1 cellular context compared by ENCODE assay signal in the genomic region with DNA sequence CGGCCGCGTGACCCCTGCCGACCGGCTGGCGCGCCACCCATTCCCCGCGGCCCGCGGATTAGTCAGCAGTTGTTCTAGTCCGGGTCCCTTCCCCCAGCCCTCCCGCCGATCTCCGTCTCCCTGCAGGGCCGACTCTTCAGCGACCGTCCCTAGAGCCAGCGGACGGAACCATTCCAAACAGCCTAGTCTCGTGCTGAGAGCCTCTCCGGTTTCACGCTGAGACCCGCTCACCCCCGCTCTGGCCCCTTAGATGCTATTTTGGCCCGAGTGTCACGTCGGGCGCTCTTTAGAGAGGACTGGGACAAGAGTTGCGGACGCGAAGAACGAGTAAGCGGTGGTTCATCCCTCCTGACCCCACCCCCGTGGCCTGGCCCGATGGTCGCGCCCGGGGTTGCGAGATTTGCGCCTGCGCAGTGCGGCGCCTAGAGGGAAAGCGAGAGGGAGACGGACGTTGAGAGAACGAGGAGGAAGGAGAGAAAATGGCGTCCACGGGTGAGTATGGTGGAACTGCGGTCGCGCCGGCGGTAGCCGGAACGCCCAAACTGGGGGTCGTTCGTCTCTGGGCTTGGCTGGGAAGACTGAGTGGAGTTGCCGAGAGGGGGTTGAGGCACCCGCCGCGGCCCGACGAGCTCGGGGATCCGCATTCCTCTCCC.
TF ChIP-seq lines count a peak whose summit lies in the region.

A gene with protein sequence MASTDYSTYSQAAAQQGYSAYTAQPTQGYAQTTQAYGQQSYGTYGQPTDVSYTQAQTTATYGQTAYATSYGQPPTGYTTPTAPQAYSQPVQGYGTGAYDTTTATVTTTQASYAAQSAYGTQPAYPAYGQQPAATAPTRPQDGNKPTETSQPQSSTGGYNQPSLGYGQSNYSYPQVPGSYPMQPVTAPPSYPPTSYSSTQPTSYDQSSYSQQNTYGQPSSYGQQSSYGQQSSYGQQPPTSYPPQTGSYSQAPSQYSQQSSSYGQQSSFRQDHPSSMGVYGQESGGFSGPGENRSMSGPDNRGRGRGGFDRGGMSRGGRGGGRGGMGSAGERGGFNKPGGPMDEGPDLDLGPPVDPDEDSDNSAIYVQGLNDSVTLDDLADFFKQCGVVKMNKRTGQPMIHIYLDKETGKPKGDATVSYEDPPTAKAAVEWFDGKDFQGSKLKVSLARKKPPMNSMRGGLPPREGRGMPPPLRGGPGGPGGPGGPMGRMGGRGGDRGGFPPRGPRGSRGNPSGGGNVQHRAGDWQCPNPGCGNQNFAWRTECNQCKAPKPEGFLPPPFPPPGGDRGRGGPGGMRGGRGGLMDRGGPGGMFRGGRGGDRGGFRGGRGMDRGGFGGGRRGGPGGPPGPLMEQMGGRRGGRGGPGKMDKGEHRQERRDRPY (plus strand): TSS at position 411 of the 653 bp plus-strand sequence. CDS start 69 bp downstream, at position 480.
RHBDD3 (minus strand) TSS at position 124 of the 653 bp plus-strand sequence. CDS start 2,355 bp downstream, outside the sequence.

TF ChIP-seq in HepG2, 621 proteins besides CTCF, POLR2A, EP300 and RAD21 (continued from another document and continues in another):
- TF ChIP-seq, protein P1, sequence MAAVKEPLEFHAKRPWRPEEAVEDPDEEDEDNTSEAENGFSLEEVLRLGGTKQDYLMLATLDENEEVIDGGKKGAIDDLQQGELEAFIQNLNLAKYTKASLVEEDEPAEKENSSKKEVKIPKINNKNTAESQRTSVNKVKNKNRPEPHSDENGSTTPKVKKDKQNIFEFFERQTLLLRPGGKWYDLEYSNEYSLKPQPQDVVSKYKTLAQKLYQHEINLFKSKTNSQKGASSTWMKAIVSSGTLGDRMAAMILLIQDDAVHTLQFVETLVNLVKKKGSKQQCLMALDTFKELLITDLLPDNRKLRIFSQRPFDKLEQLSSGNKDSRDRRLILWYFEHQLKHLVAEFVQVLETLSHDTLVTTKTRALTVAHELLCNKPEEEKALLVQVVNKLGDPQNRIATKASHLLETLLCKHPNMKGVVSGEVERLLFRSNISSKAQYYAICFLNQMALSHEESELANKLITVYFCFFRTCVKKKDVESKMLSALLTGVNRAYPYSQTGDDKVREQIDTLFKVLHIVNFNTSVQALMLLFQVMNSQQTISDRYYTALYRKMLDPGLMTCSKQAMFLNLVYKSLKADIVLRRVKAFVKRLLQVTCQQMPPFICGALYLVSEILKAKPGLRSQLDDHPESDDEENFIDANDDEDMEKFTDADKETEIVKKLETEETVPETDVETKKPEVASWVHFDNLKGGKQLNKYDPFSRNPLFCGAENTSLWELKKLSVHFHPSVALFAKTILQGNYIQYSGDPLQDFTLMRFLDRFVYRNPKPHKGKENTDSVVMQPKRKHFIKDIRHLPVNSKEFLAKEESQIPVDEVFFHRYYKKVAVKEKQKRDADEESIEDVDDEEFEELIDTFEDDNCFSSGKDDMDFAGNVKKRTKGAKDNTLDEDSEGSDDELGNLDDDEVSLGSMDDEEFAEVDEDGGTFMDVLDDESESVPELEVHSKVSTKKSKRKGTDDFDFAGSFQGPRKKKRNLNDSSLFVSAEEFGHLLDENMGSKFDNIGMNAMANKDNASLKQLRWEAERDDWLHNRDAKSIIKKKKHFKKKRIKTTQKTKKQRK (IDR thresholded peaks at IDR 0.05; ENCODE audit: low read length), result no peak
- TF ChIP-seq TCF12 (IDR thresholded peaks at IDR 0.05), result no peak
- no peak for TF ChIP-seq TCF12 (CRISPR knock-in tag; IDR thresholded peaks at IDR 0.05)
- TF ChIP-seq, protein P2, sequence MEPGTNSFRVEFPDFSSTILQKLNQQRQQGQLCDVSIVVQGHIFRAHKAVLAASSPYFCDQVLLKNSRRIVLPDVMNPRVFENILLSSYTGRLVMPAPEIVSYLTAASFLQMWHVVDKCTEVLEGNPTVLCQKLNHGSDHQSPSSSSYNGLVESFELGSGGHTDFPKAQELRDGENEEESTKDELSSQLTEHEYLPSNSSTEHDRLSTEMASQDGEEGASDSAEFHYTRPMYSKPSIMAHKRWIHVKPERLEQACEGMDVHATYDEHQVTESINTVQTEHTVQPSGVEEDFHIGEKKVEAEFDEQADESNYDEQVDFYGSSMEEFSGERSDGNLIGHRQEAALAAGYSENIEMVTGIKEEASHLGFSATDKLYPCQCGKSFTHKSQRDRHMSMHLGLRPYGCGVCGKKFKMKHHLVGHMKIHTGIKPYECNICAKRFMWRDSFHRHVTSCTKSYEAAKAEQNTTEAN (CRISPR knock-in tag; conservative IDR thresholded peaks at IDR 0.05), result peak; percentile 27; the same call in 1 of the 2 replicates
- TF ChIP-seq ZMYM4 (CRISPR knock-in tag; IDR thresholded peaks at IDR 0.05), result peak; percentile 56; the same call in 1 of the 2 replicates
- TF ChIP-seq ZXDC (CRISPR knock-in tag; IDR thresholded peaks at IDR 0.05), result peak; percentile 73; the same call in 1 of the 2 replicates
- peak; percentile 57 for TF ChIP-seq HNRNPK (IDR thresholded peaks at IDR 0.05; ENCODE audit: low read depth, low read length, poor library complexity, severe bottlenecking)
- TF ChIP-seq PHF21A (CRISPR knock-in tag; IDR thresholded peaks at IDR 0.05), result no peak
- TF ChIP-seq, protein P3, sequence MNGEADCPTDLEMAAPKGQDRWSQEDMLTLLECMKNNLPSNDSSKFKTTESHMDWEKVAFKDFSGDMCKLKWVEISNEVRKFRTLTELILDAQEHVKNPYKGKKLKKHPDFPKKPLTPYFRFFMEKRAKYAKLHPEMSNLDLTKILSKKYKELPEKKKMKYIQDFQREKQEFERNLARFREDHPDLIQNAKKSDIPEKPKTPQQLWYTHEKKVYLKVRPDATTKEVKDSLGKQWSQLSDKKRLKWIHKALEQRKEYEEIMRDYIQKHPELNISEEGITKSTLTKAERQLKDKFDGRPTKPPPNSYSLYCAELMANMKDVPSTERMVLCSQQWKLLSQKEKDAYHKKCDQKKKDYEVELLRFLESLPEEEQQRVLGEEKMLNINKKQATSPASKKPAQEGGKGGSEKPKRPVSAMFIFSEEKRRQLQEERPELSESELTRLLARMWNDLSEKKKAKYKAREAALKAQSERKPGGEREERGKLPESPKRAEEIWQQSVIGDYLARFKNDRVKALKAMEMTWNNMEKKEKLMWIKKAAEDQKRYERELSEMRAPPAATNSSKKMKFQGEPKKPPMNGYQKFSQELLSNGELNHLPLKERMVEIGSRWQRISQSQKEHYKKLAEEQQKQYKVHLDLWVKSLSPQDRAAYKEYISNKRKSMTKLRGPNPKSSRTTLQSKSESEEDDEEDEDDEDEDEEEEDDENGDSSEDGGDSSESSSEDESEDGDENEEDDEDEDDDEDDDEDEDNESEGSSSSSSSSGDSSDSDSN (CRISPR knock-in tag; IDR thresholded peaks at IDR 0.05), result peak; percentile 80
- peak; percentile 4; the same call in 1 of the 2 replicates for TF ChIP-seq GABPA (IDR thresholded peaks at IDR 0.05; ENCODE audit: low read depth, low read length)
- no peak for TF ChIP-seq GABPA (CRISPR knock-in tag; IDR thresholded peaks at IDR 0.05; ENCODE audit: low read depth)
- TF ChIP-seq ZNF556 (CRISPR knock-in tag; IDR thresholded peaks at IDR 0.05; ENCODE audit: borderline replicate concordance), result peak; percentile 84; the same call in 1 of the 2 replicates
- TF ChIP-seq POLR2AphosphoS2 (IDR thresholded peaks at IDR 0.05; ENCODE audit: low read depth, low read length), result no peak
- TF ChIP-seq YEATS2 (CRISPR knock-in tag; IDR thresholded peaks at IDR 0.05; ENCODE audit: borderline replicate concordance), result peak; percentile 75
- peak; percentile 65; the same call in 1 of the 2 replicates for TF ChIP-seq IKZF5 (CRISPR knock-in tag; IDR thresholded peaks at IDR 0.05)
- TF ChIP-seq ZNF234 (CRISPR knock-in tag; conservative IDR thresholded peaks at IDR 0.05), result 0 out of 2 replicates have a peak, but pooled peaks have one; percentile 25
- TF ChIP-seq ZNF143 (CRISPR knock-in tag; IDR thresholded peaks at IDR 0.05), result 0 out of 2 replicates have a peak, but pooled peaks have one; percentile 6
- TF ChIP-seq ZNF761 (CRISPR knock-in tag; conservative IDR thresholded peaks at IDR 0.05), result peak; percentile 77
- TF ChIP-seq HNF4A (CRISPR knock-in tag; IDR thresholded peaks at IDR 0.05), result no peak
- peak; percentile 85; the same call in 1 of the 2 replicates for TF ChIP-seq ZFP91 (CRISPR knock-in tag; IDR thresholded peaks at IDR 0.05; ENCODE audit: borderline replicate concordance)
- TF ChIP-seq GMEB1 (CRISPR knock-in tag; IDR thresholded peaks at IDR 0.05; ENCODE audit: borderline replicate concordance), result peak; percentile 52
- TF ChIP-seq KLF9 (CRISPR knock-in tag; IDR thresholded peaks at IDR 0.05; ENCODE audit: low read depth), result no peak
- peak; percentile 77; the same call in 1 of the 2 replicates for TF ChIP-seq SMYD3 (CRISPR knock-in tag; IDR thresholded peaks at IDR 0.05)
- no peak for TF ChIP-seq HDAC6 (IDR thresholded peaks at IDR 0.05; ENCODE audit: low read depth, low read length)
- TF ChIP-seq RFXANK (CRISPR knock-in tag; IDR thresholded peaks at IDR 0.05), result no peak; the same call in 1 of the 2 replicates
- 0 out of 2 replicates have a peak, but pooled peaks have one; percentile 21 for TF ChIP-seq NFYC (CRISPR knock-in tag; IDR thresholded peaks at IDR 0.05)
- peak; percentile 68 for TF ChIP-seq POGK (CRISPR knock-in tag; conservative IDR thresholded peaks at IDR 0.05)
- no peak for TF ChIP-seq ZNF513 (CRISPR knock-in tag; conservative IDR thresholded peaks at IDR 0.05)
- peak; percentile 45; the same call in 1 of the 2 replicates for TF ChIP-seq KMT2B (CRISPR knock-in tag; IDR thresholded peaks at IDR 0.05)
- peak; percentile 88 for TF ChIP-seq REPIN1 (CRISPR knock-in tag; IDR thresholded peaks at IDR 0.05; ENCODE audit: borderline replicate concordance, low read depth)
